In the genomic region with DNA sequence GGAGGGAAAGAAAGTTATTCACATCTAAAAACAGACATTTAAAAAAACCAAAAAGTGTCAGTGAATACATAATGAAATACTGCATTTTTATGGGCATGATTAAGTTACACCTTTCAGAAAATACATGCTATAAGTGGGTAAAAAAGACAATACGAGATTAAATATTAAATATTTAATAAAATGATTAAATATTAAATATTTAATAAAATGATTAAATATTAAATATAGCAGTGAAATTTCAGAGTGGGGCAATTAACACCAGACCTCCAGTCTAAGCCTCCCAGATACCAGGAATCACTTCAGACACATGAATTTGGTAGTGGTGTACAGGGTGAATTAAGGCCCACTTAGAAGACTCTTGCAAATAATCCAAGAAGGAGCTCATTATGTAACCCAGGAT, we compare ENCODE assay signal across 24 cellular contexts.
"Had no signal": no experiment of that assay in that cellular context is flagged by ENCODE, and none has a peak within 500 bp of the region (broad histone marks: within the 10 kb centered on the region; RNA-seq: fewer than 3 reads in every experiment).

No MANE protein-coding gene starts in this region.

- H3K27ac Mint-ChIP-seq: dendritic cell treated with granulocyte-macrophage colony-stimulating factor and Interleukin-4, amounts not matched to agents 40 ng/mL and 50 ng/mL, for 4 days; endodermal cell had no signal

- DNase-seq: colonic mucosa; cortex of kidney; dermis blood vessel endothelial cell; dorsolateral prefrontal cortex; effector CD4-positive, alpha-beta T cell; effector CD8-positive, alpha-beta T cell; effector memory CD4-positive, alpha-beta T cell; effector memory CD8-positive, alpha-beta T cell; endodermal cell; erythroblast; esophagus squamous epithelium; foreskin fibroblast; foreskin keratinocyte; foreskin melanocyte; gastrocnemius medialis; head of caudate nucleus; heart left ventricle; heart right ventricle had no signal

- H3K4me3 Mint-ChIP-seq: dendritic cell treated with granulocyte-macrophage colony-stimulating factor and Interleukin-4, amounts not matched to agents 40 ng/mL and 50 ng/mL, for 4 days; effector memory CD8-positive, alpha-beta T cell; endodermal cell had no signal

- H3K27me3 Mint-ChIP-seq: dendritic cell treated with granulocyte-macrophage colony-stimulating factor and Interleukin-4, amounts not matched to agents 40 ng/mL and 50 ng/mL, for 4 days had no signal

- FAIRE-seq: colon, endothelial cell of umbilical vein, frontal cortex had no signal

- H3K4me1 Mint-ChIP-seq: endodermal cell had no signal

- ATAC-seq: effector memory CD8-positive, alpha-beta T cell; esophagus mucosa; foreskin keratinocyte; gastrocnemius medialis; gastroesophageal sphincter; heart left ventricle; heart right ventricle had no signal
